Comparison of ENCODE assay signal across 8 cellular contexts in genomic region chr10:124461642-124462347, GRCh38. TPM values are rescaled to one million over a fixed set of nuclear protein-coding genes. Genes with fewer than 3 reads are reported as not detected.
DNase-seq lines count a peak whose midpoint lies in the region; ATAC-seq and TF ChIP-seq lines count a peak whose summit lies in the region.

TSS of gene LHPP (plus strand) at chr10:124461823. CDS start at chr10:124461863, 40 bp downstream.

- CTCF ChIA-PET in A673 (lab: Charles Lee), result interaction anchor here (0.8 kb wide), 1 partner anchor 281 kb away, joined by 3 read pairs; no protein-coding TSS in a partner anchor

- H3K4me3 ChIP-seq in A673 (ENCODE audit: low read depth, low read length, poor library complexity, severe bottlenecking), result peak within 1 kb of the TSS; percentile 79

- intact Hi-C loops in A673 (cut with micrococcal nuclease; ENCODE audit: unreplicated experiment), result no loop called here

- ATAC-seq in GM18517 (IDR thresholded peaks at IDR 0.05; ENCODE audit: unreplicated experiment), result peak; percentile 89
- ATAC-seq in HG03025 (IDR thresholded peaks at IDR 0.05; ENCODE audit: low FRiP score, unreplicated experiment), result peak; percentile 90
- peak; percentile 98 for ATAC-seq in central memory CD8-positive, alpha-beta T cell (replicated peaks; ENCODE audit: extremely low read depth, poor library complexity, severe bottlenecking)

- no peaks in the 10 kb centered on the region for H3K9me3 Mint-ChIP-seq in central memory CD8-positive, alpha-beta T cell

- no peaks in the 10 kb centered on the region for H3K36me3 ChIP-seq in A673 (ENCODE audit: insufficient read depth, low read length, poor library complexity, severe bottlenecking)

- H3K36me3 Mint-ChIP-seq in central memory CD8-positive, alpha-beta T cell (ENCODE audit: insufficient read depth), result peaks cover 2% of the 10 kb centered on the region

- peak within 1 kb of the TSS; percentile 76 for H3K4me3 Mint-ChIP-seq in central memory CD8-positive, alpha-beta T cell

- peaks cover 1% of the 10 kb centered on the region for H3K27me3 ChIP-seq in A673 (replicated peaks; ENCODE audit: insufficient read depth, low read depth, low read length, poor library complexity)

- H3K9me3 ChIP-seq in A673 (ENCODE audit: low read depth, low read length, poor library complexity, severe bottlenecking), result no peaks in the 10 kb centered on the region

- H3K27ac Mint-ChIP-seq in central memory CD8-positive, alpha-beta T cell (ENCODE audit: low read depth), result peak within 1 kb of the TSS; percentile 89

- peaks cover 19% of the 10 kb centered on the region for H3K27me3 Mint-ChIP-seq in central memory CD8-positive, alpha-beta T cell

- H3K27ac ChIP-seq in A673 (ENCODE audit: low read depth, low read length, poor library complexity, severe bottlenecking), result peak within 1 kb of the TSS; percentile 71

- no peaks in the 10 kb centered on the region for H3K4me1 ChIP-seq in A673 (ENCODE audit: insufficient read depth, low read length, poor library complexity, severe bottlenecking)

- POLR2A ChIA-PET in A673 (lab: Charles Lee; ENCODE audit: low non-redundant PET), result interaction anchor here (0.6 to 0.8 kb wide), 3 partner anchors 43 to 146 kb away, joined by 3 read pairs; no protein-coding TSS in a partner anchor

- no TSS peak for BruUV-seq in A673 (replicated peaks; lab: Mats Ljungman, UMichigan)

- peaks cover 27% of the 10 kb centered on the region for H3K4me1 Mint-ChIP-seq in central memory CD8-positive, alpha-beta T cell

- TF ChIP-seq CTCF in A673 (conservative IDR thresholded peaks at IDR 0.05; ENCODE audit: low read depth, low read length), result no peak

- DNase-seq in A673 (ENCODE audit: low spot score) (peak; percentile 92), NCI-H2196 (lab: John Stamatoyannopoulos, UW; ENCODE audit: unreplicated experiment) (peak; percentile 58), kidney glomerular epithelial cell (lab: John Stamatoyannopoulos, UW) (peak; percentile 69)
- peak; percentile 70 for DNase-seq in activated CD4-positive, CD25-positive, alpha-beta regulatory T cell treated with anti-CD3 and anti-CD28 coated beads, Interleukin-2, amount 50 U/mL, for 16 hours (ENCODE audit: low read depth, low spot score)
- DNase-seq in central memory CD8-positive, alpha-beta T cell (ENCODE audit: low spot score in 2 of 2), result peak; percentile 77 to 79
- DNase-seq in stimulated activated CD4-positive, alpha-beta T cell treated with anti-CD3 and anti-CD28 coated beads, Interleukin-15, amount 100 ng/mL, for 24 hours, result peak; percentile 92

RNA-seq across cellular contexts. Expression of gene LHPP, which starts in this region (rescaled TPM):
- total RNA-seq in A673 (2021), result 2.3 and 5.9 TPM in 2 replicates

Comparison
In these comparisons a context has a peak if more than half of its experiments do, and no peak if none do; other contexts are left out.
1. Peak in every context shown above with its lines: DNase-seq, ATAC-seq, H3K4me3 ChIP-seq and H3K27ac ChIP-seq.